ENCODE assay signal across 8 cellular contexts in genomic region chr4:107035711-107036601, GRCh38. TPM values are rescaled to one million over a fixed set of nuclear protein-coding genes. Genes with fewer than 3 reads are reported as not detected.
DNase-seq lines count a peak whose midpoint lies in the region; ATAC-seq lines count a peak whose summit lies in the region.

Gene DKK2, minus strand, starts transcription at chr4:107036313. Its CDS starts 722 bp downstream, at chr4:107035591.

- ATAC-seq in HG03432 (IDR thresholded peaks at IDR 0.05; ENCODE audit: unreplicated experiment) (peak; percentile 46), sciatic nerve (peak; percentile 63), GM21786 (IDR thresholded peaks at IDR 0.05; ENCODE audit: unreplicated experiment) (no peak), GM21390 (IDR thresholded peaks at IDR 0.05; ENCODE audit: unreplicated experiment) (no peak), GM18909 (IDR thresholded peaks at IDR 0.05; ENCODE audit: poor library complexity, unreplicated experiment) (no peak)
- ATAC-seq in activated T-cell treated with anti-CD3 and anti-CD28 coated beads, Interleukin-2, amount 50 U/mL, for 72 hours (replicated peaks in 1 of 2), result peak; percentile 60 to 62

- no peaks in the 10 kb centered on the region for H3K36me3 ChIP-seq in BLaER1 treated with 17β-estradiol and CSF1 and Interleukin-3, amounts not matched to agents 10 nM and 100 nM

- peaks cover 28 to 51% (median 36%) of the 10 kb centered on the region in 11 experiments for H3K9me3 ChIP-seq in BLaER1 treated with 17β-estradiol and CSF1 and Interleukin-3, amounts not matched to agents 10 nM and 100 nM (replicated peaks in 1 of 11)

- intact Hi-C loops in sciatic nerve (cut with DNase I), result no loop called here

- peak; percentile 15 to 25 for DNase-seq in activated T-cell treated with anti-CD3 and anti-CD28 coated beads, Interleukin-2, amount 50 U/mL, for 72 hours
- peak; percentile 16 for DNase-seq in hepatic stellate cell (ENCODE audit: low spot score)
- peak; percentile 76 for DNase-seq in sciatic nerve (ENCODE audit: low spot score)

- peak within 1 kb of the TSS; percentile 45 for H3K27ac Mint-ChIP-seq in activated T-cell treated with anti-CD3 and anti-CD28 coated beads, Interleukin-2, amount 50 U/mL, for 72 hours

- peak within 1 kb of the TSS; percentile 41 to 85 (median 70); a peak in 21 of 22 replicates for H3K4me2 ChIP-seq in BLaER1 treated with 17β-estradiol and CSF1 and Interleukin-3, amounts not matched to agents 10 nM and 100 nM

- peak within 1 kb of the TSS; percentile 20 to 65 (median 46); a peak in 18 of 20 replicates for H3K4me3 ChIP-seq in BLaER1 treated with 17β-estradiol and CSF1 and Interleukin-3, amounts not matched to agents 10 nM and 100 nM

- no peaks in the 10 kb centered on the region for H3K9me3 Mint-ChIP-seq in activated T-cell treated with anti-CD3 and anti-CD28 coated beads, Interleukin-2, amount 50 U/mL, for 72 hours

- peak within 1 kb of the TSS in 4 of 11 experiments; percentile 44 to 60 (median 52); a peak in 6 of 22 replicates for H3K9ac ChIP-seq in BLaER1 treated with 17β-estradiol and CSF1 and Interleukin-3, amounts not matched to agents 10 nM and 100 nM

- H3K36me3 Mint-ChIP-seq in activated T-cell treated with anti-CD3 and anti-CD28 coated beads, Interleukin-2, amount 50 U/mL, for 72 hours (ENCODE audit: insufficient read depth in 2 of 2), result peaks cover 0 to 2% of the 10 kb centered on the region in 2 donors

- H3K4me1 Mint-ChIP-seq in activated T-cell treated with anti-CD3 and anti-CD28 coated beads, Interleukin-2, amount 50 U/mL, for 72 hours (ENCODE audit: low read depth), result peaks cover 32% of the 10 kb centered on the region

- H3K4me1 ChIP-seq in BLaER1 treated with 17β-estradiol and CSF1 and Interleukin-3, amounts not matched to agents 10 nM and 100 nM, result peaks cover 0 to 14% (median 0%) of the 10 kb centered on the region in 10 experiments; a peak in 4 of 20 replicates

- peaks cover 3 to 40% (median 37%) of the 10 kb centered on the region in 11 experiments; a peak in 20 of 22 replicates for H3K27me3 ChIP-seq in BLaER1 treated with 17β-estradiol and CSF1 and Interleukin-3, amounts not matched to agents 10 nM and 100 nM

- H3K4me3 Mint-ChIP-seq in activated T-cell treated with anti-CD3 and anti-CD28 coated beads, Interleukin-2, amount 50 U/mL, for 72 hours, result peak within 1 kb of the TSS; percentile 86 to 91

- H4K20me1 ChIP-seq in BLaER1 treated with 17β-estradiol and CSF1 and Interleukin-3, amounts not matched to agents 10 nM and 100 nM, result no peaks in the 10 kb centered on the region

- peaks cover 55% of the 10 kb centered on the region for H3K27me3 Mint-ChIP-seq in activated T-cell treated with anti-CD3 and anti-CD28 coated beads, Interleukin-2, amount 50 U/mL, for 72 hours (ENCODE audit: low read depth)

- H3K27ac ChIP-seq in BLaER1 treated with 17β-estradiol and CSF1 and Interleukin-3, amounts not matched to agents 10 nM and 100 nM, result peak within 1 kb of the TSS in 1 of 11 experiments; percentile 43; a peak in 2 of 22 replicates

RNA-seq across cellular contexts. Expression of gene DKK2, which starts in this region (rescaled TPM):
- total RNA-seq in activated T-cell treated with anti-CD3 and anti-CD28 coated beads, Interleukin-2, amount 50 U/mL, for 72 hours, result not detected
- total RNA-seq in sciatic nerve, result 16.5 TPM

Comparison
In these comparisons a context has a peak if more than half of its experiments do, and no peak if none do; other contexts are left out.
1. RNA of gene DKK2 (total RNA-seq): 16.5 TPM in sciatic nerve (single experiment); not detected in activated T-cell treated with anti-CD3 and anti-CD28 coated beads, Interleukin-2, amount 50 U/mL, for 72 hours; every median in the first group is over 10 times any median in the second.
2. Peak in DNase-seq and ATAC-seq in activated T-cell treated with anti-CD3 and anti-CD28 coated beads, Interleukin-2, amount 50 U/mL, for 72 hours; RNA of the gene not detected or under 1 TPM.
3. ATAC-seq: peak in HG03432 (single experiment) and sciatic nerve (single experiment); none in GM21786 (single experiment), GM21390 (single experiment) and GM18909 (single experiment).
4. DNase-seq: peak in every context shown above with its lines; median percentile 76 in sciatic nerve; 20 in activated T-cell treated with anti-CD3 and anti-CD28 coated beads, Interleukin-2, amount 50 U/mL, for 72 hours; 16 in hepatic stellate cell.